Comparison of ENCODE assay signal across 1 cellular context in the genomic region with DNA sequence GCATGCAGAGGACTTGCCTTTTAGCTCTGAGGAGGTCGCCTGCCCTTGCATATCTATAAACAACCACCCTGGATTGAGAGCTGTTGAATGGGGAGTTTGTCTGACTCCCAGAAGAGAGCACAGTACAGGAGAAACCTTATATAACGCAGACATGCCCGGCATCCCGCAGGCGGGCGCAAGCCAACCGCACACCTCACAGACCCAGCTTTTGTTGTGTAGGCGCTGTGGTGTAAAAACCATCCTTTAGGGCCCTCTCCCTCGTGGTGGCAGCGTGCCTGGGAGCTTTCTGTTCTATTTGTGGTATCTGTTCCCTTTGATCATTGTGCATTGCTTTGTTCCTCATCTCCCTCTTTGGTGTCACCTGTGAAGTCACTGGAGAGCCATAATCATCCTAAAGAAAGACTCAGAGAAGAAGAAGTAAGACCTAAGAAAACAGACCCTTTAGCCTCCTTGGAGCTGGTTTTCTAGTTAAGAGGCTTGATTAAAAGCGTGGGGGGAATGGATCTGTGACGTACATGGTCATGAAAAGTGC.
A peak's percentile ranks its signal among the peaks of the same experiment; 100 is the strongest.
TF ChIP-seq lines count a peak whose summit lies in the region.

No MANE protein-coding gene starts in this region.

TF ChIP-seq in GM12878, 131 proteins besides CTCF, POLR2A, EP300 and RAD21 (continued from another document and continues in another):
- TF ChIP-seq EZH2 (IDR thresholded peaks at IDR 0.05; ENCODE audit: borderline replicate concordance, control insufficient read depth, low read depth, low read length) (no peak), CREM (IDR thresholded peaks at IDR 0.05; ENCODE audit: low read depth) (peak; percentile 70), ATF7 (IDR thresholded peaks at IDR 0.05; ENCODE audit: low read depth) (peak; percentile 90), SMARCA5 (IDR thresholded peaks at IDR 0.05) (no peak; the same call in 1 of the 2 replicates), CBX5 (IDR thresholded peaks at IDR 0.05; ENCODE audit: low read depth) (0 out of 2 replicates have a peak, but pooled peaks have one; percentile 22), STAT3 (IDR thresholded peaks at IDR 0.05; ENCODE audit: low read depth, low read length) (0 out of 2 replicates have a peak, but pooled peaks have one; percentile 83), RB1 (IDR thresholded peaks at IDR 0.05; ENCODE audit: borderline replicate concordance) (0 out of 2 replicates have a peak, but pooled peaks have one; percentile 27), YBX1 (IDR thresholded peaks at IDR 0.05) (no peak), RAD51 (IDR thresholded peaks at IDR 0.05) (peak; percentile 60; the same call in 1 of the 2 replicates), ESRRA (IDR thresholded peaks at IDR 0.05; ENCODE audit: low read length) (no peak), IKZF1 (conservative IDR thresholded peaks at IDR 0.05) (peak; percentile 97), ETV6 (conservative IDR thresholded peaks at IDR 0.05 in 1 of 2, IDR thresholded peaks at IDR 0.05 in 1 of 2; ENCODE audit: borderline replicate concordance in 1 of 2, low read depth in 1 of 2) (peak in 1 of 2 experiments; percentile 68; a peak in 2 of 4 replicates), BHLHE40 (IDR thresholded peaks at IDR 0.05; ENCODE audit: borderline replicate concordance in 1 of 2, low read depth in 2 of 2, low read length in 1 of 2) (peak; percentile 91 to 94), MEF2B (IDR thresholded peaks at IDR 0.05; ENCODE audit: partially characterized antibody, poor library complexity, severe bottlenecking) (peak; percentile 96), ZNF274 (IDR thresholded peaks at IDR 0.05; ENCODE audit: insufficient read depth, insufficient read length) (no peak), NR2F1 (conservative IDR thresholded peaks at IDR 0.05) (peak; percentile 62), IRF4 (IDR thresholded peaks at IDR 0.05; ENCODE audit: low read depth, low read length) (peak; percentile 72), ZSCAN29 (IDR thresholded peaks at IDR 0.05) (0 out of 2 replicates have a peak, but pooled peaks have one; percentile 48), CBFB (IDR thresholded peaks at IDR 0.05; ENCODE audit: low read depth) (peak; percentile 57; the same call in 1 of the 2 replicates), ZBED1 (IDR thresholded peaks at IDR 0.05; ENCODE audit: borderline replicate concordance) (peak; percentile 57; the same call in 1 of the 2 replicates), WRNIP1 (IDR thresholded peaks at IDR 0.05; ENCODE audit: borderline replicate concordance, low read depth, low read length) (no peak), TCF12 (IDR thresholded peaks at IDR 0.05; ENCODE audit: low read depth, low read length) (peak; percentile 66), RFX5 (IDR thresholded peaks at IDR 0.05; ENCODE audit: low read depth, low read length) (no peak), EGR1 (IDR thresholded peaks at IDR 0.05; ENCODE audit: borderline replicate concordance in 1 of 2, low read depth in 2 of 2, low read length in 2 of 2) (peak in 1 of 2 experiments; percentile 32; a peak in 1 of 3 replicates), HDGF (IDR thresholded peaks at IDR 0.05) (peak; percentile 30; the same call in 1 of the 2 replicates), DPF2 (IDR thresholded peaks at IDR 0.05) (peak; percentile 90), MTA3 (IDR thresholded peaks at IDR 0.05; ENCODE audit: borderline replicate concordance, low read length) (peak; percentile 38; the same call in 1 of the 2 replicates), MTA2 (IDR thresholded peaks at IDR 0.05; ENCODE audit: low read depth) (peak; percentile 96), RELA (IDR thresholded peaks at IDR 0.05; ENCODE audit: borderline replicate concordance, partially characterized antibody) (peak; percentile 28), MEF2A (IDR thresholded peaks at IDR 0.05; ENCODE audit: insufficient read depth, low read depth, low read length) (peak; percentile 88), RUNX3 (IDR thresholded peaks at IDR 0.05; ENCODE audit: low read length) (peak; percentile 97), IKZF2 (IDR thresholded peaks at IDR 0.05) (peak; percentile 98), CHD2 (IDR thresholded peaks at IDR 0.05; ENCODE audit: borderline replicate concordance, low read depth, low read length) (peak; percentile 72; the same call in 1 of the 2 replicates), TBL1XR1 (IDR thresholded peaks at IDR 0.05; ENCODE audit: low read depth, low read length) (0 out of 2 replicates have a peak, but pooled peaks have one; percentile 32), PAX5 (IDR thresholded peaks at IDR 0.05; ENCODE audit: borderline replicate concordance, low read depth, low read length) (peak; percentile 90), CHD1 (IDR thresholded peaks at IDR 0.05; ENCODE audit: low read depth, low read length) (no peak), ZNF622 (IDR thresholded peaks at IDR 0.05) (no peak), BCL11A (IDR thresholded peaks at IDR 0.05; ENCODE audit: low read depth, low read length) (peak; percentile 74; the same call in 1 of the 2 replicates), POLR2AphosphoS2 (IDR thresholded peaks at IDR 0.05; ENCODE audit: low read depth, low read length) (no peak), MYC (IDR thresholded peaks at IDR 0.05; ENCODE audit: insufficient read depth, insufficient read length, insufficient replicate concordance, low read length, severe bottlenecking) (no peak), BACH1 (IDR thresholded peaks at IDR 0.05; ENCODE audit: borderline replicate concordance) (peak; percentile 73; the same call in 1 of the 2 replicates), POLR2AphosphoS5 (IDR thresholded peaks at IDR 0.05; ENCODE audit: low read length) (peak; percentile 51; the same call in 1 of the 2 replicates), TCF7 (IDR thresholded peaks at IDR 0.05; ENCODE audit: borderline replicate concordance) (peak; percentile 97), NFIC (IDR thresholded peaks at IDR 0.05; ENCODE audit: low read depth, low read length) (peak; percentile 82), FOXM1 (IDR thresholded peaks at IDR 0.05; ENCODE audit: low read depth, low read length) (peak; percentile 70; the same call in 1 of the 2 replicates)
- TF ChIP-seq, protein P1, sequence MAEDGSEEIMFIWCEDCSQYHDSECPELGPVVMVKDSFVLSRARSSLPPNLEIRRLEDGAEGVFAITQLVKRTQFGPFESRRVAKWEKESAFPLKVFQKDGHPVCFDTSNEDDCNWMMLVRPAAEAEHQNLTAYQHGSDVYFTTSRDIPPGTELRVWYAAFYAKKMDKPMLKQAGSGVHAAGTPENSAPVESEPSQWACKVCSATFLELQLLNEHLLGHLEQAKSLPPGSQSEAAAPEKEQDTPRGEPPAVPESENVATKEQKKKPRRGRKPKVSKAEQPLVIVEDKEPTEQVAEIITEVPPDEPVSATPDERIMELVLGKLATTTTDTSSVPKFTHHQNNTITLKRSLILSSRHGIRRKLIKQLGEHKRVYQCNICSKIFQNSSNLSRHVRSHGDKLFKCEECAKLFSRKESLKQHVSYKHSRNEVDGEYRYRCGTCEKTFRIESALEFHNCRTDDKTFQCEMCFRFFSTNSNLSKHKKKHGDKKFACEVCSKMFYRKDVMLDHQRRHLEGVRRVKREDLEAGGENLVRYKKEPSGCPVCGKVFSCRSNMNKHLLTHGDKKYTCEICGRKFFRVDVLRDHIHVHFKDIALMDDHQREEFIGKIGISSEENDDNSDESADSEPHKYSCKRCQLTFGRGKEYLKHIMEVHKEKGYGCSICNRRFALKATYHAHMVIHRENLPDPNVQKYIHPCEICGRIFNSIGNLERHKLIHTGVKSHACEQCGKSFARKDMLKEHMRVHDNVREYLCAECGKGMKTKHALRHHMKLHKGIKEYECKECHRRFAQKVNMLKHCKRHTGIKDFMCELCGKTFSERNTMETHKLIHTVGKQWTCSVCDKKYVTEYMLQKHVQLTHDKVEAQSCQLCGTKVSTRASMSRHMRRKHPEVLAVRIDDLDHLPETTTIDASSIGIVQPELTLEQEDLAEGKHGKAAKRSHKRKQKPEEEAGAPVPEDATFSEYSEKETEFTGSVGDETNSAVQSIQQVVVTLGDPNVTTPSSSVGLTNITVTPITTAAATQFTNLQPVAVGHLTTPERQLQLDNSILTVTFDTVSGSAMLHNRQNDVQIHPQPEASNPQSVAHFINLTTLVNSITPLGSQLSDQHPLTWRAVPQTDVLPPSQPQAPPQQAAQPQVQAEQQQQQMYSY (CRISPR knock-in tag; IDR thresholded peaks at IDR 0.05) = peak; percentile 5; the same call in 1 of the 2 replicates
- TF ChIP-seq, protein P2, sequence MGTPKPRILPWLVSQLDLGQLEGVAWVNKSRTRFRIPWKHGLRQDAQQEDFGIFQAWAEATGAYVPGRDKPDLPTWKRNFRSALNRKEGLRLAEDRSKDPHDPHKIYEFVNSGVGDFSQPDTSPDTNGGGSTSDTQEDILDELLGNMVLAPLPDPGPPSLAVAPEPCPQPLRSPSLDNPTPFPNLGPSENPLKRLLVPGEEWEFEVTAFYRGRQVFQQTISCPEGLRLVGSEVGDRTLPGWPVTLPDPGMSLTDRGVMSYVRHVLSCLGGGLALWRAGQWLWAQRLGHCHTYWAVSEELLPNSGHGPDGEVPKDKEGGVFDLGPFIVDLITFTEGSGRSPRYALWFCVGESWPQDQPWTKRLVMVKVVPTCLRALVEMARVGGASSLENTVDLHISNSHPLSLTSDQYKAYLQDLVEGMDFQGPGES (IDR thresholded peaks at IDR 0.05) = no peak
- TF ChIP-seq, protein P3, sequence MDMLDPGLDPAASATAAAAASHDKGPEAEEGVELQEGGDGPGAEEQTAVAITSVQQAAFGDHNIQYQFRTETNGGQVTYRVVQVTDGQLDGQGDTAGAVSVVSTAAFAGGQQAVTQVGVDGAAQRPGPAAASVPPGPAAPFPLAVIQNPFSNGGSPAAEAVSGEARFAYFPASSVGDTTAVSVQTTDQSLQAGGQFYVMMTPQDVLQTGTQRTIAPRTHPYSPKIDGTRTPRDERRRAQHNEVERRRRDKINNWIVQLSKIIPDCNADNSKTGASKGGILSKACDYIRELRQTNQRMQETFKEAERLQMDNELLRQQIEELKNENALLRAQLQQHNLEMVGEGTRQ (IDR thresholded peaks at IDR 0.05; ENCODE audit: borderline replicate concordance, low read depth, low read length) = no peak
- TF ChIP-seq, protein P4, sequence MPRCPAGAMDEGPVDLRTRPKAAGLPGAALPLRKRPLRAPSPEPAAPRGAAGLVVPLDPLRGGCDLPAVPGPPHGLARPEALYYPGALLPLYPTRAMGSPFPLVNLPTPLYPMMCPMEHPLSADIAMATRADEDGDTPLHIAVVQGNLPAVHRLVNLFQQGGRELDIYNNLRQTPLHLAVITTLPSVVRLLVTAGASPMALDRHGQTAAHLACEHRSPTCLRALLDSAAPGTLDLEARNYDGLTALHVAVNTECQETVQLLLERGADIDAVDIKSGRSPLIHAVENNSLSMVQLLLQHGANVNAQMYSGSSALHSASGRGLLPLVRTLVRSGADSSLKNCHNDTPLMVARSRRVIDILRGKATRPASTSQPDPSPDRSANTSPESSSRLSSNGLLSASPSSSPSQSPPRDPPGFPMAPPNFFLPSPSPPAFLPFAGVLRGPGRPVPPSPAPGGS (IDR thresholded peaks at IDR 0.05; ENCODE audit: borderline replicate concordance, insufficient read depth, low read depth, low read length, poor library complexity, severe bottlenecking) = peak; percentile 79
- TF ChIP-seq, protein P5, sequence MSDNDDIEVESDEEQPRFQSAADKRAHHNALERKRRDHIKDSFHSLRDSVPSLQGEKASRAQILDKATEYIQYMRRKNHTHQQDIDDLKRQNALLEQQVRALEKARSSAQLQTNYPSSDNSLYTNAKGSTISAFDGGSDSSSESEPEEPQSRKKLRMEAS (IDR thresholded peaks at IDR 0.05; ENCODE audit: low read depth, low read length) = peak; percentile 42; the same call in 1 of the 2 replicates
- TF ChIP-seq, protein P6, sequence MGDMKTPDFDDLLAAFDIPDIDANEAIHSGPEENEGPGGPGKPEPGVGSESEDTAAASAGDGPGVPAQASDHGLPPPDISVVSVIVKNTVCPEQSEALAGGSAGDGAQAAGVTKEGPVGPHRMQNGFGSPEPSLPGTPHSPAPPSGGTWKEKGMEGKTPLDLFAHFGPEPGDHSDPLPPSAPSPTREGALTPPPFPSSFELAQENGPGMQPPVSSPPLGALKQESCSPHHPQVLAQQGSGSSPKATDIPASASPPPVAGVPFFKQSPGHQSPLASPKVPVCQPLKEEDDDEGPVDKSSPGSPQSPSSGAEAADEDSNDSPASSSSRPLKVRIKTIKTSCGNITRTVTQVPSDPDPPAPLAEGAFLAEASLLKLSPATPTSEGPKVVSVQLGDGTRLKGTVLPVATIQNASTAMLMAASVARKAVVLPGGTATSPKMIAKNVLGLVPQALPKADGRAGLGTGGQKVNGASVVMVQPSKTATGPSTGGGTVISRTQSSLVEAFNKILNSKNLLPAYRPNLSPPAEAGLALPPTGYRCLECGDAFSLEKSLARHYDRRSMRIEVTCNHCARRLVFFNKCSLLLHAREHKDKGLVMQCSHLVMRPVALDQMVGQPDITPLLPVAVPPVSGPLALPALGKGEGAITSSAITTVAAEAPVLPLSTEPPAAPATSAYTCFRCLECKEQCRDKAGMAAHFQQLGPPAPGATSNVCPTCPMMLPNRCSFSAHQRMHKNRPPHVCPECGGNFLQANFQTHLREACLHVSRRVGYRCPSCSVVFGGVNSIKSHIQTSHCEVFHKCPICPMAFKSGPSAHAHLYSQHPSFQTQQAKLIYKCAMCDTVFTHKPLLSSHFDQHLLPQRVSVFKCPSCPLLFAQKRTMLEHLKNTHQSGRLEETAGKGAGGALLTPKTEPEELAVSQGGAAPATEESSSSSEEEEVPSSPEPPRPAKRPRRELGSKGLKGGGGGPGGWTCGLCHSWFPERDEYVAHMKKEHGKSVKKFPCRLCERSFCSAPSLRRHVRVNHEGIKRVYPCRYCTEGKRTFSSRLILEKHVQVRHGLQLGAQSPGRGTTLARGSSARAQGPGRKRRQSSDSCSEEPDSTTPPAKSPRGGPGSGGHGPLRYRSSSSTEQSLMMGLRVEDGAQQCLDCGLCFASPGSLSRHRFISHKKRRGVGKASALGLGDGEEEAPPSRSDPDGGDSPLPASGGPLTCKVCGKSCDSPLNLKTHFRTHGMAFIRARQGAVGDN (IDR thresholded peaks at IDR 0.05) = peak; percentile 99
- TF ChIP-seq, protein P7, sequence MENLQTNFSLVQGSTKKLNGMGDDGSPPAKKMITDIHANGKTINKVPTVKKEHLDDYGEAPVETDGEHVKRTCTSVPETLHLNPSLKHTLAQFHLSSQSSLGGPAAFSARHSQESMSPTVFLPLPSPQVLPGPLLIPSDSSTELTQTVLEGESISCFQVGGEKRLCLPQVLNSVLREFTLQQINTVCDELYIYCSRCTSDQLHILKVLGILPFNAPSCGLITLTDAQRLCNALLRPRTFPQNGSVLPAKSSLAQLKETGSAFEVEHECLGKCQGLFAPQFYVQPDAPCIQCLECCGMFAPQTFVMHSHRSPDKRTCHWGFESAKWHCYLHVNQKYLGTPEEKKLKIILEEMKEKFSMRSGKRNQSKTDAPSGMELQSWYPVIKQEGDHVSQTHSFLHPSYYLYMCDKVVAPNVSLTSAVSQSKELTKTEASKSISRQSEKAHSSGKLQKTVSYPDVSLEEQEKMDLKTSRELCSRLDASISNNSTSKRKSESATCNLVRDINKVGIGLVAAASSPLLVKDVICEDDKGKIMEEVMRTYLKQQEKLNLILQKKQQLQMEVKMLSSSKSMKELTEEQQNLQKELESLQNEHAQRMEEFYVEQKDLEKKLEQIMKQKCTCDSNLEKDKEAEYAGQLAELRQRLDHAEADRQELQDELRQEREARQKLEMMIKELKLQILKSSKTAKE (IDR thresholded peaks at IDR 0.05; ENCODE audit: low read depth, poor library complexity, severe bottlenecking) = peak; percentile 88
